In genomic region chr10:11295492-11295891, GRCh38 we compare ENCODE assay signal across 23 cellular contexts.
A peak's percentile ranks its signal among the peaks of the same experiment; 100 is the strongest.
DNase-seq lines count a peak whose midpoint lies in the region; ATAC-seq and TF ChIP-seq lines count a peak whose summit lies in the region.
"Had no signal": no experiment of that assay in that cellular context is flagged by ENCODE, and none has a peak within 500 bp of the region (broad histone marks: within the 10 kb centered on the region; RNA-seq: fewer than 3 reads in every experiment).

No MANE protein-coding gene starts in this region.

- H3K9me3 ChIP-seq in CD8-positive, alpha-beta T cell (ENCODE audit: low read length) = no peaks in the 10 kb centered on the region
- H3K9me3 ChIP-seq in HAP-1 (no peaks in the 10 kb centered on the region), aorta (ENCODE audit: control insufficient read depth, low read length) (no peaks in the 10 kb centered on the region)
- H3K9me3 ChIP-seq: A549, BE2C, psoas muscle had no signal

- CTCF ChIA-PET in activated CD4-positive, alpha-beta memory T cell treated with anti-CD3 and anti-CD28 coated beads for 36 hours (lab: Charles Lee) = interaction anchor here (1.3 kb wide), 1 partner anchor 25 kb away, joined by 3 read pairs; no protein-coding TSS in a partner anchor
- CTCF ChIA-PET in activated CD4-positive, alpha-beta memory T cell treated with anti-CD3 and anti-CD28 coated beads, Interleukin-2, amount 10 ng/mL, durations not matched to agents 7 days and 5 days (lab: Charles Lee) = interaction anchor here (0.5 to 0.7 kb wide), 2 partner anchors 16 to 25 kb away, joined by 3 read pairs; no protein-coding TSS in a partner anchor
- CTCF ChIA-PET in CD8-positive, alpha-beta T cell (lab: Charles Lee) = no interaction called here

- ATAC-seq in CD8-positive, alpha-beta T cell = no peak
- ATAC-seq in aorta (ENCODE audit: low FRiP score) = no peak
- ATAC-seq: A549, psoas muscle had no signal

- H3K27ac Mint-ChIP-seq in activated CD4-positive, alpha-beta memory T cell treated with anti-CD3 and anti-CD28 coated beads for 36 hours = peak overlapping the region; percentile 77
- no peak overlapping the region for H3K27ac Mint-ChIP-seq in activated CD4-positive, alpha-beta memory T cell treated with anti-CD3 and anti-CD28 coated beads, Interleukin-2, amount 10 ng/mL, durations not matched to agents 7 days and 5 days
- H3K27ac Mint-ChIP-seq in CD8-positive, alpha-beta T cell = peak overlapping the region; percentile 87
- H3K27ac Mint-ChIP-seq in activated naive CD8-positive, alpha-beta T cell = peak overlapping the region; percentile 76
- H3K27ac Mint-ChIP-seq in neural crest cell (ENCODE audit: unreplicated experiment) = peak overlapping the region; percentile 83

- intact Hi-C loops in activated CD4-positive, alpha-beta memory T cell treated with anti-CD3 and anti-CD28 coated beads for 36 hours (cut with micrococcal nuclease) = no loop called here
- intact Hi-C loops in CD8-positive, alpha-beta T cell (cut with DNase I, micrococcal nuclease) = no loop called here
- intact Hi-C loops in aorta (cut with DNase I) = no loop called here

- DNase-seq in activated CD4-positive, alpha-beta memory T cell treated with anti-CD3 and anti-CD28 coated beads for 36 hours = peak; percentile 40
- DNase-seq in activated CD4-positive, alpha-beta memory T cell treated with anti-CD3 and anti-CD28 coated beads, Interleukin-2, amount 10 ng/mL, durations not matched to agents 7 days and 5 days = no peak
- DNase-seq in CD8-positive, alpha-beta T cell = no peak
- DNase-seq in neural crest cell (ENCODE audit: low read depth, low spot score) (no peak), HAP-1 (ENCODE audit: low spot score in 2 of 2) (no peak), NCI-H146 (lab: John Stamatoyannopoulos, UW) (no peak), aorta (no peak)
- DNase-seq: activated CD4-positive, CD25-positive, alpha-beta regulatory T cell treated with anti-CD3 and anti-CD28 coated beads, Interleukin-2, amount 50 U/mL, for 72 hours; BE2C; central memory CD4-positive, alpha-beta T cell; DND-41; NCI-H187; NCI-H2171 treated with DMSO at 0.1 percent for 48 hours; NCI-H524 treated with DMSO at 0.1 percent for 48 hours; NK-92 treated with Interleukin-12 subunit alpha and Interleukin-12 subunit beta, amount 100 ng/mL, for 24 hours; psoas muscle; SHP77 treated with DMSO at 0.1 percent for 48 hours; stimulated activated CD8-positive, alpha-beta memory T cell treated with anti-CD3 and anti-CD28 coated beads, Interleukin-4, amount 100 ng/mL, for 48 hours; substantia nigra had no signal

- no peak overlapping the region for H3K4me3 ChIP-seq in CD8-positive, alpha-beta T cell (ENCODE audit: low read depth, low read length)
- H3K4me3 ChIP-seq in HAP-1 = no peak overlapping the region
- H3K4me3 ChIP-seq in aorta (ENCODE audit: low read length in 2 of 2) = no peak overlapping the region
- H3K4me3 ChIP-seq: A549, lung, psoas muscle had no signal

- no peak overlapping the region for H3K27ac ChIP-seq in CD8-positive, alpha-beta T cell (ENCODE audit: low read depth, low read length)
- H3K27ac ChIP-seq in aorta (ENCODE audit: low read depth in 1 of 2, low read length in 2 of 2) = no peak overlapping the region
- H3K27ac ChIP-seq: A549, psoas muscle had no signal

- 57 to 97% methylated on average over 3 of the region's 3 CpGs for WGBS in aorta, 2 donors

- POLR2A ChIA-PET in activated CD4-positive, alpha-beta memory T cell treated with anti-CD3 and anti-CD28 coated beads for 36 hours (lab: Charles Lee) = no interaction called here
- POLR2A ChIA-PET in activated CD4-positive, alpha-beta memory T cell treated with anti-CD3 and anti-CD28 coated beads, Interleukin-2, amount 10 ng/mL, durations not matched to agents 7 days and 5 days (lab: Charles Lee) = no interaction called here
- POLR2A ChIA-PET in CD8-positive, alpha-beta T cell (lab: Charles Lee) = no interaction called here

- H3K4me3 Mint-ChIP-seq in activated CD4-positive, alpha-beta memory T cell treated with anti-CD3 and anti-CD28 coated beads for 36 hours = no peak overlapping the region
- no peak overlapping the region for H3K4me3 Mint-ChIP-seq in activated CD4-positive, alpha-beta memory T cell treated with anti-CD3 and anti-CD28 coated beads, Interleukin-2, amount 10 ng/mL, durations not matched to agents 7 days and 5 days
- no peak overlapping the region for H3K4me3 Mint-ChIP-seq in CD8-positive, alpha-beta T cell
- H3K4me3 Mint-ChIP-seq in activated naive CD8-positive, alpha-beta T cell = no peak overlapping the region
- H3K4me3 Mint-ChIP-seq in neural crest cell = no peak overlapping the region
- H3K4me3 Mint-ChIP-seq: activated naive CD4-positive, alpha-beta T cell treated with anti-CD3 and anti-CD28 coated beads, Interleukin-2, amount 50 U/mL, for 24 hours had no signal

- H3K4me1 Mint-ChIP-seq in activated CD4-positive, alpha-beta memory T cell treated with anti-CD3 and anti-CD28 coated beads for 36 hours (ENCODE audit: low read depth) = peaks cover 60% of the 10 kb centered on the region
- peaks cover 10% of the 10 kb centered on the region for H3K4me1 Mint-ChIP-seq in activated CD4-positive, alpha-beta memory T cell treated with anti-CD3 and anti-CD28 coated beads, Interleukin-2, amount 10 ng/mL, durations not matched to agents 7 days and 5 days
- H3K4me1 Mint-ChIP-seq in CD8-positive, alpha-beta T cell (ENCODE audit: low read depth) = peaks cover 20% of the 10 kb centered on the region
- H3K4me1 Mint-ChIP-seq in activated naive CD8-positive, alpha-beta T cell (ENCODE audit: low read depth) = peaks cover 14% of the 10 kb centered on the region
- peaks cover 50% of the 10 kb centered on the region for H3K4me1 Mint-ChIP-seq in neural crest cell

- no peaks in the 10 kb centered on the region for H3K9me3 Mint-ChIP-seq in activated CD4-positive, alpha-beta memory T cell treated with anti-CD3 and anti-CD28 coated beads for 36 hours
- no peaks in the 10 kb centered on the region for H3K9me3 Mint-ChIP-seq in activated CD4-positive, alpha-beta memory T cell treated with anti-CD3 and anti-CD28 coated beads, Interleukin-2, amount 10 ng/mL, durations not matched to agents 7 days and 5 days
- no peaks in the 10 kb centered on the region for H3K9me3 Mint-ChIP-seq in CD8-positive, alpha-beta T cell
- H3K9me3 Mint-ChIP-seq in activated naive CD8-positive, alpha-beta T cell (ENCODE audit: low read depth) = no peaks in the 10 kb centered on the region
- no peaks in the 10 kb centered on the region for H3K9me3 Mint-ChIP-seq in neural crest cell
- H3K9me3 Mint-ChIP-seq: activated naive CD4-positive, alpha-beta T cell treated with anti-CD3 and anti-CD28 coated beads, Interleukin-2, amount 50 U/mL, for 24 hours had no signal

- H3K27me3 Mint-ChIP-seq in activated CD4-positive, alpha-beta memory T cell treated with anti-CD3 and anti-CD28 coated beads for 36 hours = no peaks in the 10 kb centered on the region
- H3K27me3 Mint-ChIP-seq in activated CD4-positive, alpha-beta memory T cell treated with anti-CD3 and anti-CD28 coated beads, Interleukin-2, amount 10 ng/mL, durations not matched to agents 7 days and 5 days = no peaks in the 10 kb centered on the region
- H3K27me3 Mint-ChIP-seq in CD8-positive, alpha-beta T cell (ENCODE audit: low read depth) = no peaks in the 10 kb centered on the region
- no peaks in the 10 kb centered on the region for H3K27me3 Mint-ChIP-seq in activated naive CD8-positive, alpha-beta T cell
- H3K27me3 Mint-ChIP-seq in neural crest cell (ENCODE audit: low read depth) = no peaks in the 10 kb centered on the region
- H3K27me3 Mint-ChIP-seq: activated naive CD4-positive, alpha-beta T cell treated with anti-CD3 and anti-CD28 coated beads, Interleukin-2, amount 50 U/mL, for 24 hours had no signal

- no peaks in the 10 kb centered on the region for H3K4me1 ChIP-seq in CD8-positive, alpha-beta T cell (ENCODE audit: insufficient read depth, low read length)
- H3K4me1 ChIP-seq in HAP-1 = no peaks in the 10 kb centered on the region
- no peaks in the 10 kb centered on the region for H3K4me1 ChIP-seq in aorta (ENCODE audit: control insufficient read depth in 1 of 2, insufficient read depth in 2 of 2, low read length in 2 of 2)
- H3K4me1 ChIP-seq: A549, BE2C, psoas muscle had no signal

- no peaks in the 10 kb centered on the region for H3K27me3 ChIP-seq in CD8-positive, alpha-beta T cell (ENCODE audit: insufficient read depth, low read length)
- no peaks in the 10 kb centered on the region for H3K27me3 ChIP-seq in HAP-1 (ENCODE audit: low read depth)
- H3K27me3 ChIP-seq in aorta (ENCODE audit: control insufficient read depth in 1 of 2, insufficient read depth in 2 of 2, low read length in 1 of 2) = no peaks in the 10 kb centered on the region
- H3K27me3 ChIP-seq: BE2C had no signal

- no peak for TF ChIP-seq CTCF in CD8-positive, alpha-beta T cell (IDR thresholded peaks at IDR 0.05)
- no peak for TF ChIP-seq CTCF in neural crest cell (conservative IDR thresholded peaks at IDR 0.05)

- in situ Hi-C loops in HAP-1 (cut with MboI; ENCODE audit: low sequenced_read_pairs) = no loop called here

- peaks cover 56% of the 10 kb centered on the region for H3K36me3 ChIP-seq in CD8-positive, alpha-beta T cell (ENCODE audit: insufficient read depth, low read length)
- no peaks in the 10 kb centered on the region; the same call in 1 of the 2 replicates for H3K36me3 ChIP-seq in HAP-1 (replicated peaks)
- peaks cover 4 to 6% of the 10 kb centered on the region in 2 donors for H3K36me3 ChIP-seq in aorta (ENCODE audit: control insufficient read depth in 1 of 2, insufficient read depth in 2 of 2, low read length in 1 of 2)
- H3K36me3 ChIP-seq: BE2C had no signal

- peaks cover 77% of the 10 kb centered on the region for H3K36me3 Mint-ChIP-seq in activated CD4-positive, alpha-beta memory T cell treated with anti-CD3 and anti-CD28 coated beads for 36 hours
- peaks cover 96% of the 10 kb centered on the region for H3K36me3 Mint-ChIP-seq in activated CD4-positive, alpha-beta memory T cell treated with anti-CD3 and anti-CD28 coated beads, Interleukin-2, amount 10 ng/mL, durations not matched to agents 7 days and 5 days (ENCODE audit: low read depth)
- peaks cover 96% of the 10 kb centered on the region for H3K36me3 Mint-ChIP-seq in CD8-positive, alpha-beta T cell
- peaks cover 14% of the 10 kb centered on the region for H3K36me3 Mint-ChIP-seq in activated naive CD8-positive, alpha-beta T cell
- H3K36me3 Mint-ChIP-seq in neural crest cell (ENCODE audit: low read depth) = peaks cover 32% of the 10 kb centered on the region
